ENCODE assay signal across 17 cellular contexts in genomic region chr18:49342690-49343089, GRCh38.
"Had no signal": no experiment of that assay in that cellular context is flagged by ENCODE, and none has a peak within 500 bp of the region (broad histone marks: within the 10 kb centered on the region; RNA-seq: fewer than 3 reads in every experiment).

No MANE protein-coding gene starts in this region.

- H3K4me3 ChIP-seq: thyroid gland had no signal

- H3K27ac Mint-ChIP-seq: activated naive CD8-positive, alpha-beta T cell; activated T-helper 1 cell treated with anti-CD3 and anti-CD28 coated beads, Interleukin-12 subunit alpha, Interleukin-12 subunit beta, Interleukin-2, Interleukin-4 antibody, amounts not matched to agents 30 ng/mL and 10 ng/mL and 1 ng/mL, durations not matched to agents 14 hours and 24 hours and 36 hours; effector memory CD8-positive, alpha-beta T cell had no signal

- H3K9me3 Mint-ChIP-seq: activated T-helper 1 cell treated with anti-CD3 and anti-CD28 coated beads, Interleukin-12 subunit alpha, Interleukin-12 subunit beta, Interleukin-2, Interleukin-4 antibody, amounts not matched to agents 30 ng/mL and 10 ng/mL and 1 ng/mL, durations not matched to agents 14 hours and 24 hours and 36 hours; effector memory CD8-positive, alpha-beta T cell; naive B cell; neural crest cell had no signal

- H3K4me3 Mint-ChIP-seq: activated naive CD8-positive, alpha-beta T cell; activated T-helper 1 cell treated with anti-CD3 and anti-CD28 coated beads, Interleukin-12 subunit alpha, Interleukin-12 subunit beta, Interleukin-2, Interleukin-4 antibody, amounts not matched to agents 30 ng/mL and 10 ng/mL and 1 ng/mL, durations not matched to agents 14 hours and 24 hours and 36 hours; effector memory CD8-positive, alpha-beta T cell; naive B cell; neural crest cell had no signal

- H3K4me1 Mint-ChIP-seq: neural crest cell had no signal

- ATAC-seq: effector memory CD8-positive, alpha-beta T cell; left lobe of liver had no signal

- H3K27me3 Mint-ChIP-seq: activated naive CD8-positive, alpha-beta T cell; effector memory CD8-positive, alpha-beta T cell; naive B cell; progenitor cell of endocrine pancreas had no signal

- DNase-seq: activated CD4-positive, alpha-beta T cell treated with anti-CD3 and anti-CD28 coated beads, Interleukin-2, amount 50 U/mL, for 4 hours; amniotic stem cell; effector memory CD8-positive, alpha-beta T cell; glutamatergic neuron; hypothalamus; naive B cell; stimulated activated CD4-positive, alpha-beta T cell treated with anti-CD3 and anti-CD28 coated beads, Interleukin-12 subunit alpha, Interleukin-12 subunit beta, amount 100 ng/mL, for 4 hours; stimulated activated CD4-positive, alpha-beta T cell treated with anti-CD3 and anti-CD28 coated beads, Interleukin-1b, Interleukin-23, amount 100 ng/mL, for 48 hours; stimulated activated CD8-positive, alpha-beta memory T cell treated with anti-CD3 and anti-CD28 coated beads, Interleukin-4, amount 100 ng/mL, for 48 hours; stimulated activated naive CD4-positive, alpha-beta T cell treated with Interleukin-2 at 50 U/mL for 16 hours; thyroid gland; WERI-Rb-1 had no signal
